24 cellular contexts compared by ENCODE assay signal in genomic region chr10:75071756-75072155, GRCh38. TPM values are rescaled to one million over a fixed set of nuclear protein-coding genes. Genes with fewer than 3 reads are reported as not detected.
A peak's percentile ranks its signal among the peaks of the same experiment; 100 is the strongest.
DNase-seq lines count a peak whose midpoint lies in the region; ATAC-seq, FAIRE-seq and TF ChIP-seq lines count a peak whose summit lies in the region.
"Had no signal": no experiment of that assay in that cellular context is flagged by ENCODE, and none has a peak within 500 bp of the region (broad histone marks: within the 10 kb centered on the region; RNA-seq: fewer than 3 reads in every experiment).

No MANE protein-coding gene starts in this region.

- dilution Hi-C loops in keratinocyte (cut with MboI; ENCODE audit: extremely low pct_ligation_motif_present, low sequenced_read_pairs), result no loop called here

- H3K36me3 ChIP-seq in keratinocyte (ENCODE audit: control insufficient read depth in 2 of 2, extremely low read depth in 1 of 2, insufficient read depth in 2 of 2, low read length in 2 of 2), result no peaks in the 10 kb centered on the region
- no peaks in the 10 kb centered on the region for H3K36me3 ChIP-seq in body of pancreas (replicated peaks in 1 of 2; ENCODE audit: insufficient read depth in 1 of 2, low read depth in 2 of 2)
- H3K36me3 ChIP-seq: BLaER1 treated with 17β-estradiol and CSF1 and Interleukin-3, amounts not matched to agents 10 nM and 100 nM; SJCRH30 had no signal

- ATAC-seq in body of pancreas (no peak), GM19467 (IDR thresholded peaks at IDR 0.05; ENCODE audit: unreplicated experiment) (no peak)
- ATAC-seq: A549, GM12878 had no signal

- peak overlapping the region; percentile 37 for H2AFZ ChIP-seq in keratinocyte (ENCODE audit: control insufficient read depth, low read length)
- H2AFZ ChIP-seq: PC-9 had no signal

- H3K9me1 ChIP-seq in keratinocyte (ENCODE audit: control insufficient read depth, extremely low read depth, insufficient read depth, low read length), result no peaks in the 10 kb centered on the region

- intact Hi-C loops in posterior vena cava (cut with DNase I), result no loop called here
- intact Hi-C loops in body of pancreas (cut with DNase I), result no loop called here

- no peak overlapping the region for H3K9ac ChIP-seq in keratinocyte (ENCODE audit: control insufficient read depth, extremely low read depth, insufficient read depth, low read length)
- H3K9ac ChIP-seq: BLaER1 treated with 17β-estradiol and CSF1 and Interleukin-3, amounts not matched to agents 10 nM and 100 nM had no signal

- no peak for FAIRE-seq in keratinocyte (lab: Jason Lieb, UNC)
- FAIRE-seq: A549, D721Med, GM12878, H54, HepG2 had no signal

- H3K4me1 ChIP-seq in keratinocyte (ENCODE audit: control insufficient read depth, extremely low read depth, insufficient read depth, low read length) (no peaks in the 10 kb centered on the region), body of pancreas (no peaks in the 10 kb centered on the region)
- H3K4me1 ChIP-seq: A549, SJCRH30 had no signal

- TF ChIP-seq CTCF in keratinocyte (optimal IDR thresholded peaks at IDR 0.05 in 1 of 3, IDR thresholded peaks at IDR 0.05 in 1 of 3, conservative IDR thresholded peaks at IDR 0.05 in 1 of 3; ENCODE audit: extremely low read depth in 1 of 3, insufficient read depth in 2 of 3, low read length in 3 of 3) (no peak), body of pancreas (IDR thresholded peaks at IDR 0.05) (no peak)

- DNase-seq in G401 (ENCODE audit: low spot score) (peak; percentile 77), NCI-H446 (lab: John Stamatoyannopoulos, UW) (peak; percentile 9 to 25), keratinocyte (ENCODE audit: low read depth, low spot score) (no peak), posterior vena cava (ENCODE audit: low spot score) (peak; percentile 79), body of pancreas (no peak)
- no peak for DNase-seq in stimulated activated naive CD4-positive, alpha-beta T cell treated with Interleukin-2 at 50 U/mL for 16 hours (lab: John Stamatoyannopoulos, UW)
- DNase-seq: AML-193; CD4-positive, alpha-beta T cell; GDM1; MV-4-11; NCI-H1105; NCI-H1436 treated with DMSO at 0.1 percent for 48 hours; NCI-H1930; NCI-H2107; NCI-H526 treated with DMSO at 0.1 percent for 48 hours; PC-9 had no signal

- in situ Hi-C loops in G401 (cut with HindIII; ENCODE audit: low sequenced_read_pairs), result no loop called here

- no peak for TF ChIP-seq POLR2A in body of pancreas (IDR thresholded peaks at IDR 0.05)

- H3K4me3 ChIP-seq in keratinocyte (ENCODE audit: control insufficient read depth in 2 of 3, extremely low read depth in 1 of 3, insufficient read depth in 2 of 3, low read depth in 1 of 3, low read length in 3 of 3), result no peak overlapping the region
- no peak overlapping the region for H3K4me3 ChIP-seq in body of pancreas
- H3K4me3 ChIP-seq: A549; BLaER1 treated with 17β-estradiol and CSF1 and Interleukin-3, amounts not matched to agents 10 nM and 100 nM; GM12878; PC-9; SJCRH30 had no signal

- 93 to 96% methylated on average over 14 of the region's 14 CpGs for WGBS in body of pancreas, 2 donors

- H3K27ac ChIP-seq in keratinocyte (ENCODE audit: control insufficient read depth, insufficient read depth, low read length) (no peak overlapping the region), body of pancreas (no peak overlapping the region)
- H3K27ac ChIP-seq: A549, PC-9, SJCRH30 had no signal

- H4K20me1 ChIP-seq in keratinocyte (ENCODE audit: control insufficient read depth, extremely low read depth, insufficient read depth, low read length), result no peaks in the 10 kb centered on the region
- H4K20me1 ChIP-seq: BLaER1 treated with 17β-estradiol and CSF1 and Interleukin-3, amounts not matched to agents 10 nM and 100 nM had no signal

- H3K79me2 ChIP-seq in keratinocyte (ENCODE audit: control insufficient read depth, insufficient read depth, low read length), result no peaks in the 10 kb centered on the region

- no peaks in the 10 kb centered on the region for H3K27me3 ChIP-seq in keratinocyte (ENCODE audit: control insufficient read depth, extremely low read depth, insufficient read depth, low read length)
- no peaks in the 10 kb centered on the region for H3K27me3 ChIP-seq in body of pancreas
- H3K27me3 ChIP-seq: BLaER1 treated with 17β-estradiol and CSF1 and Interleukin-3, amounts not matched to agents 10 nM and 100 nM; SJCRH30 had no signal

- no peak overlapping the region for H3K4me2 ChIP-seq in keratinocyte (ENCODE audit: control insufficient read depth, extremely low read depth, insufficient read depth, low read depth, low read length)
- H3K4me2 ChIP-seq: A549, PC-9 had no signal

- H3K9me3 ChIP-seq in keratinocyte (ENCODE audit: control insufficient read depth, low read depth, low read length) (no peaks in the 10 kb centered on the region), body of pancreas (no peaks in the 10 kb centered on the region)
- H3K9me3 ChIP-seq: A549; BLaER1 treated with 17β-estradiol and CSF1 and Interleukin-3, amounts not matched to agents 10 nM and 100 nM; SJCRH30 had no signal

RNA-seq across cellular contexts. Expression of gene SAMD8, which starts 39.7 kb away (rescaled TPM):
- 14.9 and 18.2 TPM in 2 replicates for total RNA-seq in G401 (2014; rRNA removed; shearing (Covaris generic))
- polyA plus RNA-seq in keratinocyte, result 16.4 to 33.4 TPM (median 31.7 TPM) in 3 replicates
- 13.4 TPM for polyA plus RNA-seq in keratinocyte (2011; ENCODE audit: low read depth)
- polyA plus RNA-seq in keratinocyte (2011; cell fraction: cytosol; rRNA removed), result 10.4 and 23.6 TPM in 2 replicates
- polyA plus RNA-seq in keratinocyte (2011; cell fraction: nucleus; rRNA removed), result 37.7 and 41.1 TPM in 2 replicates
- polyA plus RNA-seq in keratinocyte (2012; ENCODE audit: low replicate concordance), result 9.7 and 11.6 TPM in 2 replicates
- polyA minus RNA-seq in keratinocyte, result 20.0 to 60.4 TPM (median 59.8 TPM) in 3 replicates
- 15.7 TPM for polyA minus RNA-seq in keratinocyte (2011; cell fraction: cytosol; rRNA and poly(A)+ RNA removed)
- 26.5 and 72.8 TPM in 2 replicates for polyA minus RNA-seq in keratinocyte (2011; cell fraction: nucleus; rRNA and poly(A)+ RNA removed)
- total RNA-seq in posterior vena cava (10 to 100 TPM; 26.6 to 29.6 TPM), body of pancreas (10 to 100 TPM; 16.1 to 18.5 TPM)

Comparison
In these comparisons a context has a peak if more than half of its experiments do, and no peak if none do; other contexts are left out.
1. DNase-seq: peak in G401 (single experiment), NCI-H446 (2 of 2) and posterior vena cava (single experiment); none in keratinocyte (single experiment), body of pancreas (0 of 4) and stimulated activated naive CD4-positive, alpha-beta T cell treated with Interleukin-2 at 50 U/mL for 16 hours (single experiment).